In genomic region chr15:94845391-94845718, GRCh38 we compare ENCODE assay signal across 11 cellular contexts.
DNase-seq lines count a peak whose midpoint lies in the region; ATAC-seq, FAIRE-seq and TF ChIP-seq lines count a peak whose summit lies in the region.
"Had no signal": no experiment of that assay in that cellular context is flagged by ENCODE, and none has a peak within 500 bp of the region (broad histone marks: within the 10 kb centered on the region; RNA-seq: fewer than 3 reads in every experiment).

No MANE protein-coding gene starts in this region.

- ATAC-seq in HepG2 (no peak), HG02870 (IDR thresholded peaks at IDR 0.05; ENCODE audit: unreplicated experiment) (no peak), HG02884 (IDR thresholded peaks at IDR 0.05; ENCODE audit: unreplicated experiment) (no peak)

- H3K9me3 ChIP-seq in GM23248 (ENCODE audit: low read depth) (no peaks in the 10 kb centered on the region), HepG2 (ENCODE audit: low read length) (peaks cover 26% of the 10 kb centered on the region), smooth muscle cell (replicated peaks; ENCODE audit: low read depth) (no peaks in the 10 kb centered on the region)

- TF ChIP-seq CTCF in brain (conservative IDR thresholded peaks at IDR 0.05) (no peak), HepG2 (CRISPR knock-in tag; IDR thresholded peaks at IDR 0.05) (no peak), smooth muscle cell (IDR thresholded peaks at IDR 0.05; ENCODE audit: borderline replicate concordance, insufficient read depth, poor library complexity, severe bottlenecking) (no peak)

- H3K9me2 ChIP-seq in GM23248 (ENCODE audit: insufficient read depth), result no peaks in the 10 kb centered on the region

- H4K20me1 ChIP-seq in GM23248 (ENCODE audit: insufficient read depth), result no peaks in the 10 kb centered on the region
- no peaks in the 10 kb centered on the region for H4K20me1 ChIP-seq in HepG2 (ENCODE audit: insufficient read depth, low read length)
- no peaks in the 10 kb centered on the region for H4K20me1 ChIP-seq in smooth muscle cell (ENCODE audit: low read depth)

- 24 to 27% methylated on average over 9 of the region's 9 CpGs for WGBS in GM23248 (ENCODE audit: low coverage in 1 of 2, low lambda C conversion rate in 2 of 2, missing lambda C conversion rate in 2 of 2), 2 experiments
- 26% methylated on average over 9 of the region's 9 CpGs for WGBS in HepG2 (ENCODE audit: low lambda C conversion rate)
- 32% methylated on average over 9 of the region's 9 CpGs for WGBS in smooth muscle cell (ENCODE audit: low lambda C conversion rate)

- DNase-seq in GM23248 (no peak), HepG2 (ENCODE audit: low spot score) (no peak), smooth muscle cell (lab: John Stamatoyannopoulos, UW; ENCODE audit: unreplicated experiment) (no peak), HTR-8/SVneo (ENCODE audit: insufficient read length, low spot score) (no peak)
- DNase-seq in effector CD8-positive, alpha-beta T cell (lab: John Stamatoyannopoulos, UW), result no peak

- H3K27ac Mint-ChIP-seq in brain, result peak overlapping the region in 1 of 5 experiments; percentile 83

- H3K4me1 ChIP-seq in GM23248 (ENCODE audit: insufficient read depth), result no peaks in the 10 kb centered on the region
- H3K4me1 ChIP-seq in HepG2 (ENCODE audit: insufficient read depth, low read length), result peaks cover 52% of the 10 kb centered on the region
- H3K4me1 ChIP-seq in smooth muscle cell (ENCODE audit: low read depth), result peaks cover 3% of the 10 kb centered on the region

- TSS peak; percentile 93 for BruUV-seq in HepG2 (replicated peaks; lab: Mats Ljungman, UMichigan)

- POLR2A ChIA-PET in HepG2 (lab: Yijun Ruan, JAX), result interaction anchor here (0.9 to 2.0 kb wide), 6 partner anchors 9 to 1486 kb away, joined by 3 to 7 read pairs (median 3); partner anchors contain the start of gene NR2F2

- H3K4me1 Mint-ChIP-seq in brain, result peaks cover 12% of the 10 kb centered on the region

- H3K36me3 Mint-ChIP-seq in brain, result peaks cover 9% of the 10 kb centered on the region

- in situ Hi-C loops in GM23248 (cut with MboI) (no loop called here), HepG2 (cut with HindIII; ENCODE audit: extremely low pct_ligation_motif_present, low pct_unique_long_range_greater_than_20kb) (no loop called here)

- no peak for TF ChIP-seq EP300 in HepG2 (IDR thresholded peaks at IDR 0.05; ENCODE audit: low read depth in 2 of 2, low read length in 2 of 2)
- TF ChIP-seq EP300 in HepG2 (CRISPR knock-in tag; IDR thresholded peaks at IDR 0.05; ENCODE audit: borderline replicate concordance), result no peak

- H3K27me3 ChIP-seq in GM23248 (replicated peaks; ENCODE audit: insufficient read depth) (no peaks in the 10 kb centered on the region; the same call in 1 of the 2 replicates), HepG2 (ENCODE audit: control insufficient read depth in 1 of 2, insufficient read depth in 2 of 2, low read length in 2 of 2) (no peaks in the 10 kb centered on the region; a peak in 1 of 5 replicates), smooth muscle cell (ENCODE audit: low read depth) (no peaks in the 10 kb centered on the region)
- H3K27me3 ChIP-seq: MG63 had no signal

- intact Hi-C loops in HepG2 (cut with micrococcal nuclease; ENCODE audit: unreplicated experiment), result no loop called here

- no peak for FAIRE-seq in HepG2 (lab: Jason Lieb, UNC)
- FAIRE-seq in HTR-8/SVneo (lab: Jason Lieb, UNC), result no peak
- FAIRE-seq: colon, GM18507 had no signal

- CTCF ChIA-PET in HepG2 (lab: Yijun Ruan, JAX; ENCODE audit: low intra/inter-chr PET ratio, low total read pairs), result no interaction called here

- peaks cover 36% of the 10 kb centered on the region for H3K27me3 Mint-ChIP-seq in brain

- H3K4me3 Mint-ChIP-seq in brain, result peak overlapping the region; percentile 32 to 76 (median 66)

- no peak for TF ChIP-seq POLR2A in HepG2 (IDR thresholded peaks at IDR 0.05; ENCODE audit: insufficient read depth in 1 of 2, low read depth in 2 of 2, low read length in 2 of 2)

- no peak overlapping the region for H3K27ac ChIP-seq in GM23248
- peak overlapping the region; percentile 97 for H3K27ac ChIP-seq in HepG2 (ENCODE audit: extremely low read length, insufficient read depth, low read length)
- no peak overlapping the region for H3K27ac ChIP-seq in smooth muscle cell (ENCODE audit: low read depth)

- peak overlapping the region; percentile 29; the same call in 1 of the 2 replicates for H2AFZ ChIP-seq in GM23248
- H2AFZ ChIP-seq in HepG2 (ENCODE audit: low read length), result no peak overlapping the region
- peak overlapping the region; percentile 94 for H2AFZ ChIP-seq in smooth muscle cell (ENCODE audit: low read depth)

- peaks cover 28 to 51% (median 35%) of the 10 kb centered on the region in 5 experiments for H3K9me3 Mint-ChIP-seq in brain

- H3K4me2 ChIP-seq in GM23248 (ENCODE audit: unreplicated experiment), result no peak overlapping the region
- H3K4me2 ChIP-seq in HepG2 (ENCODE audit: low read depth, low read length), result peak overlapping the region; percentile 89
- H3K4me2 ChIP-seq in smooth muscle cell, result peak overlapping the region; percentile 98

- no peaks in the 10 kb centered on the region for H3F3A ChIP-seq in GM23248 (ENCODE audit: insufficient read depth)
- H3F3A ChIP-seq in smooth muscle cell (ENCODE audit: low read depth), result peaks cover 5% of the 10 kb centered on the region

- H3K36me3 ChIP-seq in GM23248 (ENCODE audit: low read depth), result no peaks in the 10 kb centered on the region
- H3K36me3 ChIP-seq in HepG2 (replicated peaks in 1 of 2; ENCODE audit: control insufficient read depth in 1 of 2, insufficient read depth in 2 of 2, low read length in 2 of 2), result no peaks in the 10 kb centered on the region
- H3K36me3 ChIP-seq in smooth muscle cell (ENCODE audit: low read depth), result no peaks in the 10 kb centered on the region
- H3K36me3 ChIP-seq: MG63 had no signal

- H3K4me3 ChIP-seq in GM23248, result no peak overlapping the region
- peak overlapping the region; percentile 0 to 52 (median 33) for H3K4me3 ChIP-seq in HepG2 (replicated peaks in 1 of 3; ENCODE audit: insufficient read depth in 1 of 3, low read depth in 2 of 3, low read length in 3 of 3)
- H3K4me3 ChIP-seq in smooth muscle cell, result peak overlapping the region; percentile 71
- H3K4me3 ChIP-seq: MG63 had no signal

- TF ChIP-seq RAD21 in HepG2 (CRISPR knock-in tag; IDR thresholded peaks at IDR 0.05), result no peak

- no peaks in the 10 kb centered on the region for H3K79me2 ChIP-seq in GM23248 (ENCODE audit: insufficient read depth)
- no peaks in the 10 kb centered on the region for H3K79me2 ChIP-seq in HepG2 (ENCODE audit: insufficient read depth, low read length)
- no peaks in the 10 kb centered on the region for H3K79me2 ChIP-seq in smooth muscle cell (ENCODE audit: low read depth)

- H3K9ac ChIP-seq in GM23248, result no peak overlapping the region
- H3K9ac ChIP-seq in HepG2 (ENCODE audit: insufficient read depth, low read depth, low read length), result peak overlapping the region; percentile 70
- H3K9ac ChIP-seq in smooth muscle cell (ENCODE audit: low read depth), result peak overlapping the region; percentile 65

TF ChIP-seq in HepG2, 621 proteins besides CTCF, POLR2A, EP300 and RAD21 (continues in another document):
- TF ChIP-seq ZFYVE20 (CRISPR knock-in tag; IDR thresholded peaks at IDR 0.05; ENCODE audit: borderline replicate concordance, low read depth), result no peak
- TF ChIP-seq ZFP37 (CRISPR knock-in tag; IDR thresholded peaks at IDR 0.05; ENCODE audit: borderline replicate concordance), result no peak
- no peak for TF ChIP-seq ZZZ3 (CRISPR knock-in tag; IDR thresholded peaks at IDR 0.05; ENCODE audit: borderline replicate concordance)
- 0 out of 2 replicates have a peak, but pooled peaks have one; percentile 21 for TF ChIP-seq ZFX (CRISPR knock-in tag; IDR thresholded peaks at IDR 0.05; ENCODE audit: low read depth)
- TF ChIP-seq, protein P1, sequence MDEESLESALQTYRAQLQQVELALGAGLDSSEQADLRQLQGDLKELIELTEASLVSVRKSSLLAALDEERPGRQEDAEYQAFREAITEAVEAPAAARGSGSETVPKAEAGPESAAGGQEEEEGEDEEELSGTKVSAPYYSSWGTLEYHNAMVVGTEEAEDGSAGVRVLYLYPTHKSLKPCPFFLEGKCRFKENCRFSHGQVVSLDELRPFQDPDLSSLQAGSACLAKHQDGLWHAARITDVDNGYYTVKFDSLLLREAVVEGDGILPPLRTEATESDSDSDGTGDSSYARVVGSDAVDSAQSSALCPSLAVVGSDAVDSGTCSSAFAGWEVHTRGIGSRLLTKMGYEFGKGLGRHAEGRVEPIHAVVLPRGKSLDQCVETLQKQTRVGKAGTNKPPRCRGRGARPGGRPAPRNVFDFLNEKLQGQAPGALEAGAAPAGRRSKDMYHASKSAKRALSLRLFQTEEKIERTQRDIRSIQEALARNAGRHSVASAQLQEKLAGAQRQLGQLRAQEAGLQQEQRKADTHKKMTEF (CRISPR knock-in tag; IDR thresholded peaks at IDR 0.05), result no peak
- TF ChIP-seq ZNF260 (CRISPR knock-in tag; IDR thresholded peaks at IDR 0.05; ENCODE audit: borderline replicate concordance, low read depth), result no peak
- no peak for TF ChIP-seq ZNF18 (CRISPR knock-in tag; IDR thresholded peaks at IDR 0.05; ENCODE audit: insufficient replicate concordance)
